ENCODE assay signal across 7 cellular contexts in genomic region chr12:84842406-84843013, GRCh38.
DNase-seq lines count a peak whose midpoint lies in the region; FAIRE-seq and TF ChIP-seq lines count a peak whose summit lies in the region.

No MANE protein-coding gene starts in this region.

- H3K4me1 ChIP-seq in small intestine (ENCODE audit: control insufficient read depth in 2 of 2, insufficient read depth in 1 of 2, low read depth in 1 of 2, low read length in 1 of 2), result no peaks in the 10 kb centered on the region

- DNase-seq in GM12864 (ENCODE audit: low read depth) (no peak), H54 (ENCODE audit: insufficient read length, low spot score) (no peak), SHP77 (lab: John Stamatoyannopoulos, UW) (peak; percentile 8 to 22), fibroblast of peridontal ligament (ENCODE audit: extremely low read depth) (peak; percentile 69), small intestine (peak; percentile 2)
- no peak for DNase-seq in activated naive CD4-positive, alpha-beta T cell treated with Interleukin-2 at 50 U/mL for 16 hours

- H3K4me3 ChIP-seq in GM12864 (ENCODE audit: low read depth, low read length), result no peak overlapping the region
- no peak overlapping the region for H3K4me3 ChIP-seq in small intestine (ENCODE audit: low read depth in 1 of 2, low read length in 2 of 2)

- H3K27me3 ChIP-seq in small intestine (ENCODE audit: control insufficient read depth in 2 of 2, insufficient read depth in 2 of 2, low read length in 2 of 2), result no peaks in the 10 kb centered on the region

- no peak overlapping the region for H3K27ac ChIP-seq in small intestine (ENCODE audit: low read depth in 1 of 2, low read length in 1 of 2)

- FAIRE-seq in H54 (lab: Jason Lieb, UNC), result peak; percentile 90
- peak; percentile 96 for FAIRE-seq in small intestine (lab: Jason Lieb, UNC)

- TF ChIP-seq CTCF in GM12864 (IDR thresholded peaks at IDR 0.05; ENCODE audit: low read depth, low read length, missing control alignments), result peak; percentile 49
- TF ChIP-seq CTCF in LNCAP (IDR thresholded peaks at IDR 0.05), result peak; percentile 68

- no peaks in the 10 kb centered on the region for H3K9me3 ChIP-seq in small intestine (ENCODE audit: control insufficient read depth, low read depth)

- no peak for TF ChIP-seq POLR2A in H54 (IDR thresholded peaks at IDR 0.05; ENCODE audit: low read depth, low read length)

- 94 to 98% (median 95%) methylated on average over 2 of the region's 2 CpGs for WGBS in small intestine, 3 donors

- no peaks in the 10 kb centered on the region for H3K36me3 ChIP-seq in small intestine (ENCODE audit: control insufficient read depth in 2 of 2, insufficient read depth in 2 of 2, low read length in 2 of 2)

Comparison
In these comparisons a context has a peak if more than half of its experiments do, and no peak if none do; other contexts are left out.
1. DNase-seq: peak in SHP77 (2 of 2), fibroblast of peridontal ligament (single experiment) and small intestine (single experiment); none in GM12864 (single experiment), H54 (single experiment) and activated naive CD4-positive, alpha-beta T cell treated with Interleukin-2 at 50 U/mL for 16 hours (single experiment).